In the genomic region with DNA sequence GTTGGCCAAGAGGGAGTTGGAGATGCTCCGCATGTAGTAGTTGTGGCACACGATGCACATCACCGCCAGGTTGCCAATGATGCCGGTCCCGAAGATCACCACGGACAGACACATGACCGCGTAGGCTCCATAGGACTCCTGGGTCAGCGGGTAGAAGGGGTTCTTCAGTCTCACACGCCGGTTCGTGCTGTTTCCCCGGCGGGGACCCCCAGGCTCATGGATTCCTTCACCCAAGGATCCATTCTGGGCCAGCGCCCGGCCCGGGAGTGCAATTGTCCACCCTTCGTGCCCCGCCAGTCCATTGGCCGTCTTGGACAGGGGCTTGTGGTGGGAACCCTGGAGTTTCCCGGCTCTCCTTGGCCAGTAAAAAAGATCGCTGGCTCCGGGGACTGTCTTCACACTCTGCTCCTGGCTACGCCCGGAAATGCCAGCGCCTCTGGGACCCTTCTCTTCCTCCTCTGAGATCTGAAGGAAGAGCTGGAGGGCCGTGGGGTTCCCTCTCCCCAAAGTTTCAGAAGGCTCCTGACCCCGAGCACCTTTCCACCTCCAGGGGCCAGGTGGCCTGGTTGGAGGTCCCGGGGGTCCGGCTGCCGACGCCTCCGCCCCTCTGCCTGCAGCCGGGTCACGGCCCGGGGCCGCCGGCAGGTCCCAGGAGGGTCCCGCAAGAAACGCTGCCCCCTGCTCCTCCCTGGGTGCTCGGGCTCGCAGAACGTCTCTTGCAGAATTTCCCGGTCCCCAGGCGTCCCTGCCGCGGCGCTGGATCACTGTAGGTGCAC, we compare ENCODE assay signal across 7 cellular contexts. TPM values are rescaled to one million over a fixed set of nuclear protein-coding genes. Genes with fewer than 3 reads are reported as not detected.
DNase-seq lines count a peak whose midpoint lies in the region; ATAC-seq and TF ChIP-seq lines count a peak whose summit lies in the region.

No MANE protein-coding gene starts in this region.

- H3K36me3 ChIP-seq in HUES48 (ENCODE audit: control insufficient read depth, insufficient read depth, low read length) (no peaks in the 10 kb centered on the region), ascending aorta (no peaks in the 10 kb centered on the region)

- peaks cover 0 to 1% of the 10 kb centered on the region in 2 donors for H3K9me3 Mint-ChIP-seq in stimulated activated naive B cell treated with anti-CD40 and anti-IgM and Interleukin-4, amounts not matched to agents 10 μg/mL and 1 μg/mL and 100 μg/mL, for 72 hours

- H3K36me3 Mint-ChIP-seq in stimulated activated naive B cell treated with anti-CD40 and anti-IgM and Interleukin-4, amounts not matched to agents 10 μg/mL and 1 μg/mL and 100 μg/mL, for 72 hours: no peaks in the 10 kb centered on the region

- H3K4me1 ChIP-seq in HUES48 (ENCODE audit: control insufficient read depth, insufficient read depth, low read length): peaks cover 8% of the 10 kb centered on the region; the same call in 1 of the 2 replicates
- H3K4me1 ChIP-seq in ascending aorta: peaks cover 0 to 9% of the 10 kb centered on the region in 2 donors

- intact Hi-C loops in ascending aorta (cut with DNase I): no loop called here

- H3K4me3 ChIP-seq in HUES48 (ENCODE audit: low read depth, low read length): peak overlapping the region; percentile 97
- H3K4me3 ChIP-seq in ascending aorta: peak overlapping the region; percentile 59 to 72

- no peak for TF ChIP-seq CTCF in ascending aorta (IDR thresholded peaks at IDR 0.05)

- peak overlapping the region; percentile 59 to 81 for H3K4me3 Mint-ChIP-seq in stimulated activated naive B cell treated with anti-CD40 and anti-IgM and Interleukin-4, amounts not matched to agents 10 μg/mL and 1 μg/mL and 100 μg/mL, for 72 hours

- H3K27me3 Mint-ChIP-seq in stimulated activated naive B cell treated with anti-CD40 and anti-IgM and Interleukin-4, amounts not matched to agents 10 μg/mL and 1 μg/mL and 100 μg/mL, for 72 hours: peaks cover 53 to 68% of the 10 kb centered on the region in 2 donors

- no peak overlapping the region for H3K27ac Mint-ChIP-seq in stimulated activated naive B cell treated with anti-CD40 and anti-IgM and Interleukin-4, amounts not matched to agents 10 μg/mL and 1 μg/mL and 100 μg/mL, for 72 hours

- no peak overlapping the region for H3K9ac ChIP-seq in HUES48 (ENCODE audit: low read depth, low read length)

- ATAC-seq in stimulated activated naive B cell treated with anti-CD40 and anti-IgM and Interleukin-4, amounts not matched to agents 10 μg/mL and 1 μg/mL and 100 μg/mL, for 72 hours (replicated peaks): no peak
- ATAC-seq in GM18909 (IDR thresholded peaks at IDR 0.05; ENCODE audit: poor library complexity, unreplicated experiment): no peak

- DNase-seq in ascending aorta (ENCODE audit: low spot score in 2 of 2) (no peak), islet precursor cell (peak; percentile 66), RKO (ENCODE audit: low spot score) (no peak)
- no peak for DNase-seq in stimulated activated naive B cell treated with anti-CD40 and anti-IgM and Interleukin-4, amounts not matched to agents 10 μg/mL and 1 μg/mL and 100 μg/mL, for 72 hours
- no peak for DNase-seq in stimulated activated CD4-positive, alpha-beta T cell treated with anti-CD3 and anti-CD28 coated beads, Interleukin-12 subunit alpha, Interleukin-12 subunit beta, amount 100 ng/mL, for 4 hours

- peaks cover 13 to 20% of the 10 kb centered on the region in 2 donors for H3K4me1 Mint-ChIP-seq in stimulated activated naive B cell treated with anti-CD40 and anti-IgM and Interleukin-4, amounts not matched to agents 10 μg/mL and 1 μg/mL and 100 μg/mL, for 72 hours

- H3K27me3 ChIP-seq in HUES48 (ENCODE audit: control insufficient read depth, insufficient read depth, low read length) (peaks cover 31% of the 10 kb centered on the region), ascending aorta (no peaks in the 10 kb centered on the region)

- H3K27ac ChIP-seq in HUES48 (ENCODE audit: low read depth, low read length): no peak overlapping the region
- H3K27ac ChIP-seq in ascending aorta: no peak overlapping the region

- H3K9me3 ChIP-seq in HUES48 (ENCODE audit: control insufficient read depth, insufficient read depth, low read length): no peaks in the 10 kb centered on the region
- no peaks in the 10 kb centered on the region for H3K9me3 ChIP-seq in ascending aorta

RNA-seq across cellular contexts. Expression of a gene that starts 1.3 kb away (rescaled TPM):
- total RNA-seq in ascending aorta: not detected
